In genomic region chr13:102870677-102871415, GRCh38 we compare ENCODE assay signal across 8 cellular contexts. TPM values are rescaled to one million over a fixed set of nuclear protein-coding genes. Genes with fewer than 3 reads are reported as not detected.
DNase-seq lines count a peak whose midpoint lies in the region; ATAC-seq, FAIRE-seq and TF ChIP-seq lines count a peak whose summit lies in the region.

No MANE protein-coding gene starts in this region.

- CTCF ChIA-PET in endothelial cell of umbilical vein (lab: Charles Lee) = interaction anchor here (0.6 to 2.2 kb wide), 25 partner anchors 9 to 1701 kb away, joined by 3 to 15 read pairs (median 5); partner anchors contain the start of genes ERCC5 and TEX30

- ATAC-seq in GM18867 (IDR thresholded peaks at IDR 0.05; ENCODE audit: unreplicated experiment) (peak; percentile 70), HG03095 (IDR thresholded peaks at IDR 0.05; ENCODE audit: unreplicated experiment) (peak; percentile 80), mucosa of descending colon (peak; percentile 80)
- peak; percentile 68 for ATAC-seq in stimulated activated naive CD8-positive, alpha-beta T cell treated with anti-CD3 and anti-CD28 coated beads, Interleukin-15, amount 100 ng/mL, for 72 hours

- FAIRE-seq in endothelial cell of umbilical vein (lab: Jason Lieb, UNC) = peak; percentile 75

- H3K9ac ChIP-seq in endothelial cell of umbilical vein (replicated peaks; ENCODE audit: extremely low read depth, insufficient read depth, low read length) = no peak overlapping the region

- H3K27me3 ChIP-seq in endothelial cell of umbilical vein (ENCODE audit: control insufficient read depth in 2 of 2, insufficient read depth in 2 of 2, low read length in 2 of 2) = no peaks in the 10 kb centered on the region

- H3K9me1 ChIP-seq in endothelial cell of umbilical vein (replicated peaks; ENCODE audit: control insufficient read depth, extremely low read depth, insufficient read depth, low read length) = no peaks in the 10 kb centered on the region

- peaks cover 10 to 25% of the 10 kb centered on the region in 2 experiments for H3K36me3 ChIP-seq in endothelial cell of umbilical vein (ENCODE audit: control insufficient read depth in 2 of 2, extremely low read depth in 1 of 2, insufficient read depth in 2 of 2, low read length in 2 of 2)
- H3K36me3 ChIP-seq in mucosa of descending colon (ENCODE audit: low read depth) = peaks cover 10% of the 10 kb centered on the region

- no peak overlapping the region for H3K4me3 ChIP-seq in endothelial cell of umbilical vein (replicated peaks in 1 of 3; ENCODE audit: insufficient read depth in 1 of 3, low read depth in 1 of 3, low read length in 3 of 3)
- no peak overlapping the region for H3K4me3 ChIP-seq in mucosa of descending colon

- intact Hi-C loops in endothelial cell of umbilical vein (cut with micrococcal nuclease) = no loop called here
- intact Hi-C loops in mucosa of descending colon (cut with DNase I, micrococcal nuclease) = no loop called here

- dilution Hi-C loops in endothelial cell of umbilical vein (cut with MboI; ENCODE audit: extremely low pct_ligation_motif_present, low sequenced_read_pairs) = loop anchor here (25.0 kb wide), 1 partner anchor 284 kb away; the partner anchor contains the start of gene TPP2

- no peak overlapping the region for H3K4me2 ChIP-seq in endothelial cell of umbilical vein (ENCODE audit: insufficient read depth, low read length)

- DNase-seq in C1 segment of cervical spinal cord (lab: John Stamatoyannopoulos, UW) (peak in 11 of 14 donors; percentile 19 to 82 (median 46)), NCI-H345 treated with DMSO at 0.1 percent for 48 hours (lab: John Stamatoyannopoulos, UW; ENCODE audit: unreplicated experiment) (peak; percentile 17), endothelial cell of umbilical vein (ENCODE audit: low read depth, low spot score) (peak; percentile 55), mucosa of descending colon (peak in 1 of 3 donors; percentile 63)
- DNase-seq in activated CD8-positive, alpha-beta memory T cell treated with anti-CD3 and anti-CD28 coated beads for 24 hours = peak; percentile 71
- DNase-seq in stimulated activated naive CD8-positive, alpha-beta T cell treated with anti-CD3 and anti-CD28 coated beads, Interleukin-15, amount 100 ng/mL, for 72 hours = peak; percentile 24 to 40

- H3K9me3 Mint-ChIP-seq in stimulated activated naive CD8-positive, alpha-beta T cell treated with anti-CD3 and anti-CD28 coated beads, Interleukin-15, amount 100 ng/mL, for 72 hours = no peaks in the 10 kb centered on the region

- H3K9me3 ChIP-seq in endothelial cell of umbilical vein (replicated peaks; ENCODE audit: control insufficient read depth, insufficient read depth, low read length) = no peaks in the 10 kb centered on the region
- H3K9me3 ChIP-seq in mucosa of descending colon = no peaks in the 10 kb centered on the region

- no TSS peak for BruUV-seq in endothelial cell of umbilical vein (replicated peaks; lab: Mats Ljungman, UMichigan)

- no peak overlapping the region for H3K27ac ChIP-seq in endothelial cell of umbilical vein (ENCODE audit: insufficient read depth, low read depth, low read length)

- POLR2A ChIA-PET in endothelial cell of umbilical vein (lab: Charles Lee) = no interaction called here

- no peak overlapping the region for H3K4me3 Mint-ChIP-seq in stimulated activated naive CD8-positive, alpha-beta T cell treated with anti-CD3 and anti-CD28 coated beads, Interleukin-15, amount 100 ng/mL, for 72 hours

- no peaks in the 10 kb centered on the region for H4K20me1 ChIP-seq in endothelial cell of umbilical vein (replicated peaks; ENCODE audit: control insufficient read depth, extremely low read depth, insufficient read depth, low read length)

- peak; percentile 65 to 80 for TF ChIP-seq CTCF in endothelial cell of umbilical vein (IDR thresholded peaks at IDR 0.05; ENCODE audit: extremely low read depth in 1 of 2, insufficient read depth in 1 of 2, low read depth in 1 of 2, low read length in 2 of 2)
- peak; percentile 41 for TF ChIP-seq CTCF in mucosa of descending colon (IDR thresholded peaks at IDR 0.05)

- H3K4me1 ChIP-seq in endothelial cell of umbilical vein (ENCODE audit: control insufficient read depth, extremely low read depth, insufficient read depth, low read length) = peaks cover 7% of the 10 kb centered on the region
- no peaks in the 10 kb centered on the region for H3K4me1 ChIP-seq in mucosa of descending colon (ENCODE audit: low read depth)

- no peaks in the 10 kb centered on the region for H3K27me3 Mint-ChIP-seq in stimulated activated naive CD8-positive, alpha-beta T cell treated with anti-CD3 and anti-CD28 coated beads, Interleukin-15, amount 100 ng/mL, for 72 hours

- no peak overlapping the region for H3K27ac Mint-ChIP-seq in stimulated activated naive CD8-positive, alpha-beta T cell treated with anti-CD3 and anti-CD28 coated beads, Interleukin-15, amount 100 ng/mL, for 72 hours

- no peak for TF ChIP-seq POLR2A in endothelial cell of umbilical vein (IDR thresholded peaks at IDR 0.05; ENCODE audit: low read depth, low read length)

- peaks cover 33% of the 10 kb centered on the region for H3K4me1 Mint-ChIP-seq in stimulated activated naive CD8-positive, alpha-beta T cell treated with anti-CD3 and anti-CD28 coated beads, Interleukin-15, amount 100 ng/mL, for 72 hours

- H3K79me2 ChIP-seq in endothelial cell of umbilical vein (ENCODE audit: control insufficient read depth, insufficient read depth, low read length) = peaks cover 4% of the 10 kb centered on the region

- no peak overlapping the region for H2AFZ ChIP-seq in endothelial cell of umbilical vein (ENCODE audit: low read depth, low read length)

TF ChIP-seq in endothelial cell of umbilical vein, 7 proteins besides CTCF, POLR2A, EP300 and RAD21:
- TF ChIP-seq GATA2 (IDR thresholded peaks at IDR 0.05; ENCODE audit: insufficient read depth, insufficient read length, low read depth, low read length) (no peak), MYC (IDR thresholded peaks at IDR 0.05; ENCODE audit: low read depth, low read length) (no peak), EZH2 (IDR thresholded peaks at IDR 0.05; ENCODE audit: borderline replicate concordance, low read depth, low read length, severe bottlenecking) (no peak), JUN (IDR thresholded peaks at IDR 0.05; ENCODE audit: borderline replicate concordance, insufficient read depth, insufficient read length, low read depth) (no peak), POLR2AphosphoS5 (IDR thresholded peaks at IDR 0.05; ENCODE audit: insufficient read depth, low read depth, low read length) (no peak), FOS (IDR thresholded peaks at IDR 0.05; ENCODE audit: borderline replicate concordance, insufficient read depth, low read length) (no peak), MAX (IDR thresholded peaks at IDR 0.05; ENCODE audit: insufficient read depth, insufficient read length) (no peak)
TF ChIP-seq in endothelial cell of umbilical vein: peak in this region for 0.

RNA-seq across cellular contexts. Expression of gene ERCC5, which starts 25.0 kb away (rescaled TPM):
- total RNA-seq in endothelial cell of umbilical vein = 36.0 and 40.1 TPM in 2 replicates
- polyA plus RNA-seq in endothelial cell of umbilical vein = 6.7 and 12.5 TPM in 2 replicates
- 16.7 and 17.7 TPM in 2 replicates for polyA plus RNA-seq in endothelial cell of umbilical vein (2011; cell fraction: cytosol; rRNA removed)
- polyA plus RNA-seq in endothelial cell of umbilical vein (2011; cell fraction: nucleus; rRNA removed) = 49.2 and 72.1 TPM in 2 replicates
- 32.0 and 39.8 TPM in 2 replicates for polyA plus RNA-seq in endothelial cell of umbilical vein (2012)
- 8.7 and 13.8 TPM in 2 replicates for polyA minus RNA-seq in endothelial cell of umbilical vein
- 8.1 TPM for polyA minus RNA-seq in endothelial cell of umbilical vein (2011; cell fraction: cytosol; rRNA and poly(A)+ RNA removed)
- polyA minus RNA-seq in endothelial cell of umbilical vein (2011; cell fraction: nucleus; rRNA and poly(A)+ RNA removed) = 19.4 and 25.5 TPM in 2 replicates
- total RNA-seq in mucosa of descending colon = 10 to 100 TPM; 58.6 to 85.0 (median 62.7) TPM
